In the genomic region with DNA sequence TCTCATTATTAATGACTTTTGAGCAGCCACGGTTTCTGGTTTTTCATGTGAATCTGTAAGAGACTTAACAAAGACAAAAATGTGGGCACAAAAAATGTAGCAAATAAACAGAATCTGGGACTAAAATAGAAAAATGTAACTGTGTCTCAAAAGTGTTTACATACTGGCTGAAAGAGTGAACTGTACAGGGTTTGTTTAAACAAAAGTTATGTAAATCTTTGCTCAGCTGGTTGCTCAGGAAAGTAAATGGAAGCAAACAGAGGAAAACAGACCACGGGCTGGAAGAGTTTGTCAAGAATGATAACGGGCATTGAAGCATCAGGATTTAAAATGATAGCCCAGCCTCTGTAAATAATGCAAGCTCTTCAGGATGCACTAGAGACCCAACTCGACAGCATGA, we compare ENCODE assay signal across 21 cellular contexts.
"Had no signal": no experiment of that assay in that cellular context is flagged by ENCODE, and none has a peak within 500 bp of the region (broad histone marks: within the 10 kb centered on the region; RNA-seq: fewer than 3 reads in every experiment).

No MANE protein-coding gene starts in this region.

- H3K4me1 ChIP-seq: psoas muscle had no signal

- H3K9me3 ChIP-seq: psoas muscle had no signal

- H3K27ac ChIP-seq: psoas muscle had no signal

- H3K4me3 ChIP-seq: psoas muscle had no signal

- DNase-seq: activated CD4-positive, alpha-beta T cell treated with anti-CD3 and anti-CD28 coated beads, Interleukin-2, amount 50 U/mL, for 48 hours; activated CD4-positive, CD25-positive, alpha-beta regulatory T cell treated with anti-CD3 and anti-CD28 coated beads, Interleukin-2, amount 50 U/mL, for 72 hours; activated CD8-positive, alpha-beta memory T cell treated with anti-CD3 and anti-CD28 coated beads, Interleukin-2, amount 10 ng/mL, durations not matched to agents 7 days and 5 days; activated effector memory CD4-positive, alpha-beta T cell treated with anti-CD3 and anti-CD28 coated beads, Interleukin-2, amount 50 U/mL, for 16 hours; activated T-cell treated with anti-CD3 and anti-CD28 coated beads, Interleukin-2, amount 50 U/mL, for 4 hours; amniotic stem cell; immature natural killer cell; left cardiac atrium; mammary epithelial cell; nucleus accumbens; psoas muscle; stimulated activated CD4-positive, alpha-beta T cell treated with anti-CD3 and anti-CD28 coated beads, Interleukin-2, amount 100 ng/mL, for 24 hours; stimulated activated naive B cell treated with anti-CD40 and anti-IgM and Interleukin-4, amounts not matched to agents 10 μg/mL and 1 μg/mL and 100 μg/mL, for 72 hours; substantia nigra; trophoblast cell had no signal

- H3K27ac Mint-ChIP-seq: activated CD8-positive, alpha-beta memory T cell treated with anti-CD3 and anti-CD28 coated beads, Interleukin-2, amount 10 ng/mL, durations not matched to agents 7 days and 5 days; activated naive CD4-positive, alpha-beta T cell treated with anti-CD3 and anti-CD28 coated beads, Interleukin-2, amount 50 U/mL, for 72 hours; immature natural killer cell; natural killer cell treated with Interleukin-12 subunit alpha and Interleukin-12 subunit beta and Interleukin-15 and Interleukin-18, amount 100 ng/mL, for 72 hours; stimulated activated naive B cell treated with anti-CD40 and anti-IgM and Interleukin-4, amounts not matched to agents 10 μg/mL and 1 μg/mL and 100 μg/mL, for 72 hours had no signal

- H3K27me3 Mint-ChIP-seq: activated CD8-positive, alpha-beta memory T cell treated with anti-CD3 and anti-CD28 coated beads, Interleukin-2, amount 10 ng/mL, durations not matched to agents 7 days and 5 days; brain; central memory CD8-positive, alpha-beta T cell; natural killer cell treated with Interleukin-12 subunit alpha and Interleukin-12 subunit beta and Interleukin-15 and Interleukin-18, amount 100 ng/mL, for 72 hours; stimulated activated naive B cell treated with anti-CD40 and anti-IgM and Interleukin-4, amounts not matched to agents 10 μg/mL and 1 μg/mL and 100 μg/mL, for 72 hours had no signal

- H3K36me3 Mint-ChIP-seq: activated CD8-positive, alpha-beta memory T cell treated with anti-CD3 and anti-CD28 coated beads, Interleukin-2, amount 10 ng/mL, durations not matched to agents 7 days and 5 days; activated naive CD4-positive, alpha-beta T cell treated with anti-CD3 and anti-CD28 coated beads, Interleukin-2, amount 50 U/mL, for 72 hours; brain; immature natural killer cell; stimulated activated naive B cell treated with anti-CD40 and anti-IgM and Interleukin-4, amounts not matched to agents 10 μg/mL and 1 μg/mL and 100 μg/mL, for 72 hours had no signal

- H3K9me3 Mint-ChIP-seq: brain had no signal

- ATAC-seq: activated CD8-positive, alpha-beta memory T cell treated with anti-CD3 and anti-CD28 coated beads, Interleukin-2, amount 10 ng/mL, durations not matched to agents 7 days and 5 days; activated naive CD4-positive, alpha-beta T cell treated with anti-CD3 and anti-CD28 coated beads, Interleukin-2, amount 50 U/mL, for 72 hours; activated T-cell treated with anti-CD3 and anti-CD28 coated beads, Interleukin-2, amount 50 U/mL, for 4 hours; esophagus mucosa; left cardiac atrium; natural killer cell treated with Interleukin-12 subunit alpha and Interleukin-12 subunit beta and Interleukin-15 and Interleukin-18, amount 100 ng/mL, for 72 hours; psoas muscle; sciatic nerve; stimulated activated naive B cell treated with anti-CD40 and anti-IgM and Interleukin-4, amounts not matched to agents 10 μg/mL and 1 μg/mL and 100 μg/mL, for 72 hours had no signal

- H3K4me3 Mint-ChIP-seq: activated CD8-positive, alpha-beta memory T cell treated with anti-CD3 and anti-CD28 coated beads, Interleukin-2, amount 10 ng/mL, durations not matched to agents 7 days and 5 days; activated T-cell treated with anti-CD3 and anti-CD28 coated beads, Interleukin-2, amount 50 U/mL, for 4 hours; central memory CD8-positive, alpha-beta T cell; immature natural killer cell; natural killer cell treated with Interleukin-12 subunit alpha and Interleukin-12 subunit beta and Interleukin-15 and Interleukin-18, amount 100 ng/mL, for 72 hours; stimulated activated naive B cell treated with anti-CD40 and anti-IgM and Interleukin-4, amounts not matched to agents 10 μg/mL and 1 μg/mL and 100 μg/mL, for 72 hours had no signal

- H3K4me1 Mint-ChIP-seq: activated CD8-positive, alpha-beta memory T cell treated with anti-CD3 and anti-CD28 coated beads, Interleukin-2, amount 10 ng/mL, durations not matched to agents 7 days and 5 days; central memory CD8-positive, alpha-beta T cell; immature natural killer cell; stimulated activated naive B cell treated with anti-CD40 and anti-IgM and Interleukin-4, amounts not matched to agents 10 μg/mL and 1 μg/mL and 100 μg/mL, for 72 hours had no signal
